In genomic region chr19:9793051-9793591, GRCh38 we compare ENCODE assay signal across 1 cellular context.
TF ChIP-seq lines count a peak whose summit lies in the region.

No MANE protein-coding gene starts in this region.

TF ChIP-seq in IMR-90, 13 proteins besides CTCF, POLR2A, EP300 and RAD21:
- no peak for TF ChIP-seq SMC3 (IDR thresholded peaks at IDR 0.05; ENCODE audit: low read depth, low read length)
- TF ChIP-seq MAZ (IDR thresholded peaks at IDR 0.05; ENCODE audit: borderline replicate concordance, low read depth, low read length), result peak; percentile 18; the same call in 1 of the 2 replicates
